ENCODE assay signal across 16 cellular contexts in genomic region chr2:215413484-215413777, GRCh38. TPM values are rescaled to one million over a fixed set of nuclear protein-coding genes. Genes with fewer than 3 reads are reported as not detected.
A peak's percentile ranks its signal among the peaks of the same experiment; 100 is the strongest.
DNase-seq lines count a peak whose midpoint lies in the region; ATAC-seq, FAIRE-seq and TF ChIP-seq lines count a peak whose summit lies in the region.
"Had no signal": no experiment of that assay in that cellular context is flagged by ENCODE, and none has a peak within 500 bp of the region (broad histone marks: within the 10 kb centered on the region; RNA-seq: fewer than 3 reads in every experiment).

No MANE protein-coding gene starts in this region.

- H3K4me3 Mint-ChIP-seq in GM23338: no peak overlapping the region
- H3K4me3 Mint-ChIP-seq: CD8-positive, alpha-beta T cell had no signal

- H3K27me3 Mint-ChIP-seq in GM23338 (ENCODE audit: insufficient read depth, low read depth, poor library complexity): no peaks in the 10 kb centered on the region

- H3K4me1 ChIP-seq in GM23338 (ENCODE audit: insufficient read depth): no peaks in the 10 kb centered on the region
- H3K4me1 ChIP-seq in hepatocyte (ENCODE audit: insufficient read depth): peaks cover 37% of the 10 kb centered on the region
- H3K4me1 ChIP-seq in thoracic aorta (ENCODE audit: control insufficient read depth in 1 of 2, low read depth in 2 of 2): peaks cover 7 to 70% of the 10 kb centered on the region in 2 donors

- no peaks in the 10 kb centered on the region for H3F3A ChIP-seq in GM23338 (replicated peaks; ENCODE audit: low read depth)

- H3K27ac ChIP-seq in GM23338 (ENCODE audit: low read depth) (no peak overlapping the region), brain microvascular endothelial cell (peak overlapping the region; percentile 12), hepatocyte (peak overlapping the region; percentile 47), thoracic aorta (peak overlapping the region; percentile 5 to 16)

- in situ Hi-C loops in brain microvascular endothelial cell (cut with HindIII; ENCODE audit: low pct_ligation_motif_present, low sequenced_read_pairs): no loop called here

- no peak for TF ChIP-seq CTCF in GM23338 (conservative IDR thresholded peaks at IDR 0.05; ENCODE audit: low read depth in 2 of 2)
- no peak for TF ChIP-seq CTCF in brain microvascular endothelial cell (IDR thresholded peaks at IDR 0.05; ENCODE audit: low read depth, low read length, missing control alignments)
- TF ChIP-seq CTCF in hepatocyte (IDR thresholded peaks at IDR 0.05; ENCODE audit: poor library complexity): no peak
- no peak for TF ChIP-seq CTCF in thoracic aorta (IDR thresholded peaks at IDR 0.05)

- H2AFZ ChIP-seq in GM23338 (no peak overlapping the region), hepatocyte (no peak overlapping the region)

- H4K20me1 ChIP-seq in GM23338 (replicated peaks; ENCODE audit: insufficient read depth) (no peaks in the 10 kb centered on the region), hepatocyte (ENCODE audit: insufficient read depth, poor library complexity, severe bottlenecking) (no peaks in the 10 kb centered on the region)

- no peaks in the 10 kb centered on the region for H3K9me3 Mint-ChIP-seq in GM23338
- H3K9me3 Mint-ChIP-seq: CD8-positive, alpha-beta T cell had no signal

- H3K9me2 ChIP-seq in GM23338 (ENCODE audit: insufficient read depth) (no peaks in the 10 kb centered on the region), hepatocyte (replicated peaks; ENCODE audit: insufficient read depth) (no peaks in the 10 kb centered on the region)

- H3K36me3 ChIP-seq in GM23338 (ENCODE audit: insufficient read depth) (peaks cover 20% of the 10 kb centered on the region), brain microvascular endothelial cell (replicated peaks) (peaks cover 94% of the 10 kb centered on the region), hepatocyte (replicated peaks; ENCODE audit: insufficient read depth, low read depth) (peaks cover 3% of the 10 kb centered on the region), thoracic aorta (peaks cover 59% of the 10 kb centered on the region)

- H3K9me3 ChIP-seq in hepatocyte (ENCODE audit: low read depth) (no peaks in the 10 kb centered on the region), thoracic aorta (no peaks in the 10 kb centered on the region)

- H3K4me1 Mint-ChIP-seq in GM23338: peaks cover 5% of the 10 kb centered on the region; the same call in 2 of the 3 replicates

- H3K27me3 ChIP-seq in GM23338 (ENCODE audit: insufficient read depth) (no peaks in the 10 kb centered on the region), brain microvascular endothelial cell (replicated peaks) (no peaks in the 10 kb centered on the region), hepatocyte (no peaks in the 10 kb centered on the region), thoracic aorta (replicated peaks; ENCODE audit: insufficient read depth) (no peaks in the 10 kb centered on the region)

- H3K4me3 ChIP-seq in GM23338: no peak overlapping the region
- H3K4me3 ChIP-seq in brain microvascular endothelial cell (ENCODE audit: low read depth, low read length): no peak overlapping the region
- no peak overlapping the region for H3K4me3 ChIP-seq in hepatocyte
- H3K4me3 ChIP-seq in thoracic aorta: no peak overlapping the region

- H3K4me2 ChIP-seq in GM23338 (no peak overlapping the region), hepatocyte (no peak overlapping the region)

- peaks cover 28% of the 10 kb centered on the region for H3K36me3 Mint-ChIP-seq in GM23338 (ENCODE audit: low read depth)
- H3K36me3 Mint-ChIP-seq: CD8-positive, alpha-beta T cell had no signal

- ATAC-seq in GM23338 (no peak), thoracic aorta (ENCODE audit: insufficient number of reproducible peaks, low FRiP score, low read depth) (no peak)
- ATAC-seq: CD8-positive, alpha-beta T cell had no signal

- H3K79me2 ChIP-seq in GM23338 (replicated peaks; ENCODE audit: insufficient read depth) (no peaks in the 10 kb centered on the region), hepatocyte (peaks cover 11% of the 10 kb centered on the region)

- FAIRE-seq in HTR-8/SVneo (lab: Jason Lieb, UNC): no peak
- FAIRE-seq: G401.6 had no signal

- 95% methylated on average over 1 of the region's 1 CpG for WGBS in hepatocyte (ENCODE audit: low lambda C conversion rate, missing lambda C conversion rate)

- DNase-seq in GM23338 (ENCODE audit: low spot score): no peak
- no peak for DNase-seq in brain microvascular endothelial cell
- DNase-seq in hepatocyte (ENCODE audit: low spot score): no peak
- DNase-seq in thoracic aorta (ENCODE audit: low spot score): no peak
- DNase-seq in HTR-8/SVneo (ENCODE audit: insufficient read length, low spot score): no peak
- no peak for DNase-seq in NCI-H146 (lab: John Stamatoyannopoulos, UW)
- DNase-seq in cerebellar nuclear complex (lab: John Stamatoyannopoulos, UW): no peak
- DNase-seq: CD8-positive, alpha-beta T cell; DND-41; NCI-H1048; NCI-H1436 treated with DMSO at 0.1 percent for 48 hours; NCI-H2081; NCI-H748 treated with DMSO at 0.1 percent for 48 hours; OCI-M1; SIG-M5 had no signal

- 0 out of 2 replicates have a peak overlapping the region, but pooled peaks have one; percentile 20 for H3K27ac Mint-ChIP-seq in GM23338
- H3K27ac Mint-ChIP-seq: CD8-positive, alpha-beta T cell had no signal

TF ChIP-seq in GM23338, 12 proteins besides CTCF, POLR2A, EP300 and RAD21:
- TF ChIP-seq ZNF331 (CRISPR knock-in tag; IDR thresholded peaks at IDR 0.05; ENCODE audit: low read depth) (no peak), CREB1 (CRISPR knock-in tag; IDR thresholded peaks at IDR 0.05; ENCODE audit: low read depth) (no peak), EZH2 (IDR thresholded peaks at IDR 0.05; ENCODE audit: low read depth, unreplicated experiment) (no peak), STAT1 (IDR thresholded peaks at IDR 0.05; ENCODE audit: unreplicated experiment) (no peak), ZNF114 (CRISPR knock-in tag; IDR thresholded peaks at IDR 0.05) (no peak), NANOG (IDR thresholded peaks at IDR 0.05; ENCODE audit: borderline replicate concordance) (no peak), JUNB (IDR thresholded peaks at IDR 0.05; ENCODE audit: unreplicated experiment) (no peak)
- TF ChIP-seq, protein P1, sequence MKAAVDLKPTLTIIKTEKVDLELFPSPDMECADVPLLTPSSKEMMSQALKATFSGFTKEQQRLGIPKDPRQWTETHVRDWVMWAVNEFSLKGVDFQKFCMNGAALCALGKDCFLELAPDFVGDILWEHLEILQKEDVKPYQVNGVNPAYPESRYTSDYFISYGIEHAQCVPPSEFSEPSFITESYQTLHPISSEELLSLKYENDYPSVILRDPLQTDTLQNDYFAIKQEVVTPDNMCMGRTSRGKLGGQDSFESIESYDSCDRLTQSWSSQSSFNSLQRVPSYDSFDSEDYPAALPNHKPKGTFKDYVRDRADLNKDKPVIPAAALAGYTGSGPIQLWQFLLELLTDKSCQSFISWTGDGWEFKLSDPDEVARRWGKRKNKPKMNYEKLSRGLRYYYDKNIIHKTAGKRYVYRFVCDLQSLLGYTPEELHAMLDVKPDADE (IDR thresholded peaks at IDR 0.05): no peak

RNA-seq across cellular contexts. Expression of gene FN1, which starts 22.4 kb away (rescaled TPM):
- total RNA-seq in GM23338 (2014; rRNA removed; shearing (Covaris generic)): 217 and 255 TPM in 2 replicates
- polyA plus RNA-seq in GM23338 (2016; fragmentation: Nextera tagmentation; extraction: Ambion mirVana): 76.7 and 79.6 TPM in 2 replicates
- 2,129 and 3,020 TPM in 2 replicates for total RNA-seq in hepatocyte
- 1,572 and 1,650 TPM in 2 replicates for polyA plus RNA-seq in hepatocyte
- total RNA-seq in thoracic aorta: 1,000 to 10,000 TPM; 6,415 to 8,882 TPM
- total RNA-seq: CD8-positive, alpha-beta T cell had no signal
